ENCODE assay signal across 8 cellular contexts in genomic region chr17:4365103-4365627, GRCh38. TPM values are rescaled to one million over a fixed set of nuclear protein-coding genes. Genes with fewer than 3 reads are reported as not detected.
DNase-seq lines count a peak whose midpoint lies in the region; ATAC-seq and TF ChIP-seq lines count a peak whose summit lies in the region.

No MANE protein-coding gene starts in this region.

- H3K4me3 ChIP-seq in Peyer's patch (peak overlapping the region; percentile 77 to 100 (median 94)), esophagus squamous epithelium (peak overlapping the region; percentile 89 to 100 (median 97)), muscle layer of duodenum (ENCODE audit: low read depth in 1 of 2, low read length in 2 of 2) (peak overlapping the region; percentile 64 to 97)

- peaks cover 22% of the 10 kb centered on the region for H3K36me3 ChIP-seq in KOPT-K1 (ENCODE audit: insufficient read depth, low read length)
- H3K36me3 ChIP-seq in Peyer's patch: no peaks in the 10 kb centered on the region
- peaks cover 0 to 15% (median 0%) of the 10 kb centered on the region in 3 donors for H3K36me3 ChIP-seq in esophagus squamous epithelium
- H3K36me3 ChIP-seq in muscle layer of duodenum (ENCODE audit: control insufficient read depth in 1 of 2, insufficient read depth in 2 of 2, low read length in 2 of 2): peaks cover 0 to 9% of the 10 kb centered on the region in 2 donors

- H3K4me1 ChIP-seq in Peyer's patch: peaks cover 0 to 6% (median 3%) of the 10 kb centered on the region in 4 donors
- peaks cover 8 to 65% (median 9%) of the 10 kb centered on the region in 3 donors for H3K4me1 ChIP-seq in esophagus squamous epithelium
- H3K4me1 ChIP-seq in muscle layer of duodenum (ENCODE audit: control insufficient read depth in 1 of 2, insufficient read depth in 2 of 2, low read length in 2 of 2): peaks cover 4 to 27% of the 10 kb centered on the region in 2 donors

- TF ChIP-seq CTCF in Peyer's patch (IDR thresholded peaks at IDR 0.05) (no peak), esophagus squamous epithelium (IDR thresholded peaks at IDR 0.05) (peak in 1 of 6 experiments; percentile 15)

- 0% methylated on average over 4 to 7 of the region's 38 CpGs for WGBS in esophagus squamous epithelium, 2 donors

- H3K27me3 ChIP-seq in Peyer's patch (no peaks in the 10 kb centered on the region), esophagus squamous epithelium (no peaks in the 10 kb centered on the region), muscle layer of duodenum (ENCODE audit: low read depth, low read length) (no peaks in the 10 kb centered on the region)

- DNase-seq in DMS153 (lab: John Stamatoyannopoulos, UW) (peak; percentile 44), Peyer's patch (peak; percentile 90 to 96 (median 91)), activated T-helper 1 cell treated with Interleukin-2 at 50 U/mL for 16 hours (ENCODE audit: low read depth) (peak; percentile 77), esophagus squamous epithelium (lab: John Stamatoyannopoulos, UW) (peak; percentile 65)
- peak; percentile 71 to 77 for DNase-seq in stimulated activated CD8-positive, alpha-beta memory T cell treated with anti-CD3 and anti-CD28 coated beads, Interleukin-7, amount 100 ng/mL, for 1 hour (ENCODE audit: low read depth in 2 of 2)

- H3K9me3 ChIP-seq in KOPT-K1 (ENCODE audit: insufficient read depth, low read length, poor library complexity, severe bottlenecking): no peaks in the 10 kb centered on the region
- no peaks in the 10 kb centered on the region for H3K9me3 ChIP-seq in Peyer's patch
- H3K9me3 ChIP-seq in esophagus squamous epithelium: no peaks in the 10 kb centered on the region
- H3K9me3 ChIP-seq in muscle layer of duodenum (ENCODE audit: control insufficient read depth in 1 of 2, low read length in 2 of 2): no peaks in the 10 kb centered on the region

- intact Hi-C loops in esophagus squamous epithelium (cut with DNase I): no loop called here

- TF ChIP-seq POLR2A in Peyer's patch (IDR thresholded peaks at IDR 0.05): peak; percentile 60 to 61
- peak in 2 of 4 donors; percentile 70 to 86 for TF ChIP-seq POLR2A in esophagus squamous epithelium (IDR thresholded peaks at IDR 0.05)

- peak; percentile 40 for ATAC-seq in GM21723 (IDR thresholded peaks at IDR 0.05; ENCODE audit: unreplicated experiment)

- H3K27ac ChIP-seq in KOPT-K1 (ENCODE audit: low read depth, low read length, poor library complexity, severe bottlenecking) (peak overlapping the region; percentile 88), Peyer's patch (peak overlapping the region; percentile 93 to 99 (median 98)), esophagus squamous epithelium (peak overlapping the region; percentile 97 to 100 (median 98)), muscle layer of duodenum (ENCODE audit: low read length) (peak overlapping the region; percentile 79)

RNA-seq across cellular contexts. Expression of gene UBE2G1, which starts 1.3 kb away (rescaled TPM):
- total RNA-seq in Peyer's patch (10 to 100 TPM; 26.4 to 54.1 (median 35.7) TPM), esophagus squamous epithelium (10 to 100 TPM; 52.5 to 88.2 (median 73.5) TPM)

Comparison
In these comparisons a context has a peak if more than half of its experiments do, and no peak if none do; other contexts are left out.
1. Peak in every context shown above with its lines: DNase-seq, ATAC-seq, H3K4me3 ChIP-seq and H3K27ac ChIP-seq.